8 cellular contexts compared by ENCODE assay signal in genomic region chr20:17558154-17558940, GRCh38. TPM values are rescaled to one million over a fixed set of nuclear protein-coding genes. Genes with fewer than 3 reads are reported as not detected.
DNase-seq lines count a peak whose midpoint lies in the region; ATAC-seq and TF ChIP-seq lines count a peak whose summit lies in the region.

No MANE protein-coding gene starts in this region.

- ATAC-seq in left cardiac atrium (peak; percentile 54 to 91), HG03520 (IDR thresholded peaks at IDR 0.05; ENCODE audit: unreplicated experiment) (no peak), HG03460 (IDR thresholded peaks at IDR 0.05; ENCODE audit: unreplicated experiment) (no peak)

- H3K79me2 ChIP-seq in Loucy (ENCODE audit: insufficient read depth, low read length), result no peaks in the 10 kb centered on the region

- H3K27me3 ChIP-seq in Loucy (ENCODE audit: insufficient read depth, low read length, poor library complexity, severe bottlenecking), result no peaks in the 10 kb centered on the region
- no peaks in the 10 kb centered on the region for H3K27me3 ChIP-seq in skeletal muscle satellite cell (ENCODE audit: control insufficient read depth, insufficient read depth, low read length)

- TF ChIP-seq CTCF in Loucy (conservative IDR thresholded peaks at IDR 0.05; ENCODE audit: low read length), result no peak

- H4K20me1 ChIP-seq in Loucy (ENCODE audit: insufficient read depth, low read length, poor library complexity, severe bottlenecking), result no peaks in the 10 kb centered on the region

- no peaks in the 10 kb centered on the region for H3K9me3 ChIP-seq in Loucy (ENCODE audit: insufficient read depth, low read depth, low read length)
- H3K9me3 ChIP-seq in skeletal muscle satellite cell (replicated peaks; ENCODE audit: low read length), result no peaks in the 10 kb centered on the region

- H3F3A ChIP-seq in Loucy (ENCODE audit: low read depth), result no peaks in the 10 kb centered on the region

- intact Hi-C loops in left cardiac atrium (cut with DNase I), result no loop called here

- H3K36me3 ChIP-seq in Loucy (ENCODE audit: insufficient read depth, low read length) (no peaks in the 10 kb centered on the region), skeletal muscle satellite cell (ENCODE audit: insufficient read depth, low read length) (no peaks in the 10 kb centered on the region)

- peak overlapping the region; percentile 49 for H3K4me2 ChIP-seq in Loucy (ENCODE audit: low read depth, low read length, poor library complexity, severe bottlenecking)
- peak overlapping the region; percentile 84 for H3K4me2 ChIP-seq in skeletal muscle satellite cell (ENCODE audit: low read length)

- H3K9me2 ChIP-seq in Loucy (replicated peaks; ENCODE audit: low read depth, low read length), result no peaks in the 10 kb centered on the region

- H3K4me3 ChIP-seq in Loucy (ENCODE audit: low read length, poor library complexity, severe bottlenecking) (no peak overlapping the region), skeletal muscle satellite cell (ENCODE audit: low read length) (peak overlapping the region; percentile 63)

- 0 out of 2 replicates have a peak overlapping the region, but pooled peaks have one; percentile 43 for H2AFZ ChIP-seq in Loucy (ENCODE audit: low read length)

- peaks cover 13% of the 10 kb centered on the region for H3K4me1 ChIP-seq in Loucy (ENCODE audit: insufficient read depth, low read length, poor library complexity, severe bottlenecking)
- H3K4me1 ChIP-seq in skeletal muscle satellite cell (ENCODE audit: control insufficient read depth, insufficient read depth, low read length), result peaks cover 52% of the 10 kb centered on the region

- H3K9ac ChIP-seq in Loucy (ENCODE audit: low read depth, low read length, poor library complexity, severe bottlenecking) (no peak overlapping the region), skeletal muscle satellite cell (ENCODE audit: low read depth, low read length) (peak overlapping the region; percentile 89)

- DNase-seq in DMS53 treated with DMSO at 0.1 percent for 48 hours (lab: John Stamatoyannopoulos, UW; ENCODE audit: unreplicated experiment) (peak; percentile 90), left cardiac atrium (peak; percentile 67), superior temporal gyrus (ENCODE audit: extremely low spot score) (no peak)
- peak; percentile 5 for DNase-seq in activated T-helper 9 cell treated with anti-CD3 and anti-CD28 coated beads, Interleukin-2, amount 50 U/mL, for 16 hours (ENCODE audit: low read depth)

RNA-seq across cellular contexts. Expression of gene DSTN, which starts 11.5 kb away (rescaled TPM):
- total RNA-seq in left cardiac atrium, result 100 to 1,000 TPM; 547 to 572 TPM
- 190 and 208 TPM in 2 replicates for total RNA-seq in skeletal muscle satellite cell (2012; rRNA removed)

RNA-seq across cellular contexts. Expression of gene BFSP1, which starts 27.2 kb away (rescaled TPM):
- under 1 TPM; 0.41 to 0.68 TPM for total RNA-seq in left cardiac atrium
- total RNA-seq in skeletal muscle satellite cell (2012; rRNA removed), result 0.44 and 0.76 TPM in 2 replicates

Comparison
In these comparisons a context has a peak if more than half of its experiments do, and no peak if none do; other contexts are left out.
1. ATAC-seq: peak in left cardiac atrium (2 of 2); none in HG03520 (single experiment) and HG03460 (single experiment).